16 cellular contexts compared by ENCODE assay signal in genomic region chrX:7435822-7436221, GRCh38.
DNase-seq lines count a peak whose midpoint lies in the region; ATAC-seq and TF ChIP-seq lines count a peak whose summit lies in the region.
"Had no signal": no experiment of that assay in that cellular context is flagged by ENCODE, and none has a peak within 500 bp of the region (broad histone marks: within the 10 kb centered on the region; RNA-seq: fewer than 3 reads in every experiment).

No MANE protein-coding gene starts in this region.

- H3K36me3 ChIP-seq in breast epithelium (no peaks in the 10 kb centered on the region), SJCRH30 (no peaks in the 10 kb centered on the region)

- TF ChIP-seq CTCF in MCF 10A (IDR thresholded peaks at IDR 0.05; ENCODE audit: unreplicated experiment) (no peak), breast epithelium (IDR thresholded peaks at IDR 0.05) (no peak), fibroblast of mammary gland (conservative IDR thresholded peaks at IDR 0.05; ENCODE audit: control insufficient read depth, insufficient read depth, low read depth, low read length) (no peak)

- H3K27ac ChIP-seq in breast epithelium (no peak overlapping the region), SJCRH30 (peak overlapping the region; percentile 44)

- CTCF ChIA-PET in MCF 10A (lab: Yijun Ruan, JAX) = no interaction called here

- DNase-seq in MCF 10A (ENCODE audit: unreplicated experiment) (peak; percentile 45), breast epithelium (ENCODE audit: low spot score in 2 of 2) (no peak), SJCRH30 (no peak), fibroblast of mammary gland (ENCODE audit: low read depth) (peak; percentile 27)
- no peak for DNase-seq in activated T-cell treated with anti-CD3 and anti-CD28 coated beads, Interleukin-2, amount 50 U/mL, for 1 hour
- no peak for DNase-seq in activated CD8-positive, alpha-beta memory T cell treated with anti-CD3 and anti-CD28 coated beads, Interleukin-2, amount 50 U/mL, for 48 hours
- DNase-seq: COR-L47, DMS53, NCI-H187 treated with DMSO at 0.1 percent for 48 hours, NCI-H2171, NCI-H774, SIG-M5 had no signal

- peaks cover 0 to 4% of the 10 kb centered on the region in 2 donors for H3K9me3 ChIP-seq in breast epithelium
- H3K9me3 ChIP-seq in SJCRH30 (replicated peaks) = no peaks in the 10 kb centered on the region

- peaks cover 7% of the 10 kb centered on the region for H3K4me1 Mint-ChIP-seq in MCF 10A (ENCODE audit: insufficient read depth, unreplicated experiment)
- H3K4me1 Mint-ChIP-seq: CD14-positive monocyte had no signal

- no peak for TF ChIP-seq POLR2A in breast epithelium (IDR thresholded peaks at IDR 0.05)

- no peak overlapping the region for H3K27ac Mint-ChIP-seq in MCF 10A (ENCODE audit: low read depth, unreplicated experiment)
- H3K27ac Mint-ChIP-seq: CD14-positive monocyte had no signal

- no TSS peak for BruUV-seq in MCF 10A (replicated peaks; lab: Mats Ljungman, UMichigan)

- H3K9me3 Mint-ChIP-seq in MCF 10A (ENCODE audit: unreplicated experiment) = peaks cover 6% of the 10 kb centered on the region

- H3K27me3 Mint-ChIP-seq in MCF 10A (ENCODE audit: insufficient read depth, unreplicated experiment) = no peaks in the 10 kb centered on the region

- H3K4me3 Mint-ChIP-seq in MCF 10A (ENCODE audit: unreplicated experiment) = no peak overlapping the region
- H3K4me3 Mint-ChIP-seq: CD14-positive monocyte had no signal

- ATAC-seq in HG03342 (IDR thresholded peaks at IDR 0.05; ENCODE audit: unreplicated experiment) = no peak
- no peak for ATAC-seq in HG03280 (IDR thresholded peaks at IDR 0.05; ENCODE audit: unreplicated experiment)
- ATAC-seq: HCT116 had no signal

- H3K4me1 ChIP-seq in breast epithelium (no peaks in the 10 kb centered on the region), SJCRH30 (peaks cover 16% of the 10 kb centered on the region)

- intact Hi-C loops in MCF 10A (cut with micrococcal nuclease) = no loop called here
- intact Hi-C loops in breast epithelium (cut with DNase I; ENCODE audit: low total_unique reads) = no loop called here

- H3K4me3 ChIP-seq in breast epithelium (no peak overlapping the region), SJCRH30 (no peak overlapping the region), fibroblast of mammary gland (ENCODE audit: control insufficient read depth, low read depth, low read length) (no peak overlapping the region)

- POLR2A ChIA-PET in MCF 10A (lab: Yijun Ruan, JAX) = interaction anchor here (0.6 kb wide), 1 partner anchor 13 kb away, joined by 3 read pairs; no protein-coding TSS in a partner anchor

- no peaks in the 10 kb centered on the region for H3K36me3 Mint-ChIP-seq in MCF 10A (ENCODE audit: insufficient read depth, unreplicated experiment)
- H3K36me3 Mint-ChIP-seq: CD14-positive monocyte had no signal

- H3K27me3 ChIP-seq in breast epithelium (no peaks in the 10 kb centered on the region), SJCRH30 (no peaks in the 10 kb centered on the region)

Comparison
In these comparisons a context has a peak if more than half of its experiments do, and no peak if none do; other contexts are left out.
1. DNase-seq: peak in MCF 10A (single experiment) and fibroblast of mammary gland (single experiment); none in breast epithelium (0 of 2), SJCRH30 (0 of 2), activated T-cell treated with anti-CD3 and anti-CD28 coated beads, Interleukin-2, amount 50 U/mL, for 1 hour (single experiment) and activated CD8-positive, alpha-beta memory T cell treated with anti-CD3 and anti-CD28 coated beads, Interleukin-2, amount 50 U/mL, for 48 hours (single experiment).